ENCODE assay signal across 8 cellular contexts in genomic region chr4:128060620-128061565, GRCh38. TPM values are rescaled to one million over a fixed set of nuclear protein-coding genes. Genes with fewer than 3 reads are reported as not detected.
DNase-seq lines count a peak whose midpoint lies in the region; ATAC-seq, FAIRE-seq and TF ChIP-seq lines count a peak whose summit lies in the region.

Gene LARP1B, plus strand, starts transcription at chr4:128061312. Its CDS starts 13,640 bp downstream, at chr4:128074952.

- POLR2A ChIA-PET in HepG2 (lab: Yijun Ruan, JAX), result interaction anchor here (0.6 to 3.2 kb wide), 10 partner anchors 9 to 814 kb away, joined by 3 to 52 read pairs (median 6); partner anchors contain the start of genes ABHD18, MFSD8, PGRMC2 and PLK4

- ATAC-seq in GM19351 (IDR thresholded peaks at IDR 0.05; ENCODE audit: unreplicated experiment) (peak; percentile 81), HG03520 (IDR thresholded peaks at IDR 0.05; ENCODE audit: unreplicated experiment) (peak; percentile 85), HepG2 (peak; percentile 92)

- H3K4me3 ChIP-seq in HepG2 (replicated peaks in 1 of 3; ENCODE audit: insufficient read depth in 1 of 3, low read depth in 2 of 3, low read length in 3 of 3), result peak within 1 kb of the TSS; percentile 71 to 94 (median 91)

- H3K9me3 ChIP-seq in HepG2 (ENCODE audit: low read length), result no peaks in the 10 kb centered on the region

- H3K4me2 ChIP-seq in HepG2 (ENCODE audit: low read depth, low read length), result peak within 1 kb of the TSS; percentile 85

- H3K4me1 ChIP-seq in HepG2 (ENCODE audit: insufficient read depth, low read length), result peaks cover 40% of the 10 kb centered on the region

- peak; percentile 77; the same call in 1 of the 2 replicates for TF ChIP-seq RAD21 in HepG2 (CRISPR knock-in tag; IDR thresholded peaks at IDR 0.05)

- peak; percentile 92 to 94 for TF ChIP-seq POLR2A in HepG2 (IDR thresholded peaks at IDR 0.05; ENCODE audit: insufficient read depth in 1 of 2, low read depth in 2 of 2, low read length in 2 of 2)

- H3K27me3 ChIP-seq in HepG2 (ENCODE audit: control insufficient read depth in 1 of 2, insufficient read depth in 2 of 2, low read length in 2 of 2), result no peaks in the 10 kb centered on the region

- peak within 1 kb of the TSS; percentile 99 for H3K9ac ChIP-seq in HepG2 (ENCODE audit: insufficient read depth, low read depth, low read length)

- CTCF ChIA-PET in HepG2 (lab: Yijun Ruan, JAX; ENCODE audit: low intra/inter-chr PET ratio, low total read pairs), result no interaction called here

- in situ Hi-C loops in HepG2 (cut with HindIII; ENCODE audit: extremely low pct_ligation_motif_present, low pct_unique_long_range_greater_than_20kb), result no loop called here

- WGBS in HepG2 (ENCODE audit: low lambda C conversion rate), result 7% methylated on average over 7 of the region's 118 CpGs

- H4K20me1 ChIP-seq in HepG2 (ENCODE audit: insufficient read depth, low read length), result peaks cover 21% of the 10 kb centered on the region

- H3K27ac ChIP-seq in C4-2B (peak within 1 kb of the TSS; percentile 96), HepG2 (ENCODE audit: extremely low read length, insufficient read depth, low read length) (peak within 1 kb of the TSS; percentile 99)

- intact Hi-C loops in HepG2 (cut with micrococcal nuclease; ENCODE audit: unreplicated experiment), result loop anchor here (1.0 to 5.0 kb wide), 2 partner anchors 95 to 226 kb away; partner anchors contain the start of gene PGRMC2

- H2AFZ ChIP-seq in HepG2 (ENCODE audit: low read length), result no peak within 1 kb of the TSS

- TSS peak; percentile 93 for BruUV-seq in HepG2 (replicated peaks; lab: Mats Ljungman, UMichigan)

- DNase-seq in NCI-H748 (lab: John Stamatoyannopoulos, UW; ENCODE audit: unreplicated experiment), result peak; percentile 93
- peak; percentile 92 for DNase-seq in activated CD4-positive, alpha-beta T cell treated with anti-CD3 and anti-CD28 coated beads, Interleukin-2, amount 50 U/mL, for 1 hour
- peak; percentile 95 for DNase-seq in dedifferentiated amniotic fluid mesenchymal stem cell (ENCODE audit: extremely low spot score)
- peak; percentile 91 for DNase-seq in HepG2 (ENCODE audit: low spot score)
- DNase-seq in stimulated activated CD4-positive, alpha-beta T cell treated with anti-CD3 and anti-CD28 coated beads, Interleukin-2, amount 100 ng/mL, for 48 hours, result peak; percentile 88 to 89

- peaks cover 36% of the 10 kb centered on the region for H3K79me2 ChIP-seq in HepG2 (ENCODE audit: insufficient read depth, low read length)

- peak; percentile 43 for FAIRE-seq in HepG2 (lab: Jason Lieb, UNC)

- TF ChIP-seq EP300 in HepG2 (IDR thresholded peaks at IDR 0.05; ENCODE audit: low read depth in 2 of 2, low read length in 2 of 2), result no peak
- TF ChIP-seq EP300 in HepG2 (CRISPR knock-in tag; IDR thresholded peaks at IDR 0.05; ENCODE audit: borderline replicate concordance), result no peak; the same call in 1 of the 2 replicates

- H3K36me3 ChIP-seq in HepG2 (replicated peaks in 1 of 2; ENCODE audit: control insufficient read depth in 1 of 2, insufficient read depth in 2 of 2, low read length in 2 of 2), result no peaks in the 10 kb centered on the region

- TF ChIP-seq CTCF in C4-2B (conservative IDR thresholded peaks at IDR 0.05), result no peak
- TF ChIP-seq CTCF in HepG2 (CRISPR knock-in tag; IDR thresholded peaks at IDR 0.05), result peak; percentile 16; the same call in 1 of the 2 replicates

TF ChIP-seq in HepG2, 621 proteins besides CTCF, POLR2A, EP300 and RAD21 (continues in another document):
- peak; percentile 84 for TF ChIP-seq POGZ (CRISPR knock-in tag; IDR thresholded peaks at IDR 0.05)
- TF ChIP-seq MAFG (CRISPR knock-in tag; IDR thresholded peaks at IDR 0.05), result no peak
- no peak for TF ChIP-seq ARID3A (IDR thresholded peaks at IDR 0.05; ENCODE audit: low read depth, low read length)
- peak; percentile 55; the same call in 1 of the 2 replicates for TF ChIP-seq TFAP4 (IDR thresholded peaks at IDR 0.05; ENCODE audit: borderline replicate concordance, low read depth)
- peak; percentile 79; the same call in 1 of the 2 replicates for TF ChIP-seq CSRNP1 (CRISPR knock-in tag; IDR thresholded peaks at IDR 0.05)
- no peak for TF ChIP-seq ZNF615 (CRISPR knock-in tag; IDR thresholded peaks at IDR 0.05; ENCODE audit: borderline replicate concordance)
- 0 out of 2 replicates have a peak, but pooled peaks have one; percentile 29 for TF ChIP-seq ZBTB34 (CRISPR knock-in tag; IDR thresholded peaks at IDR 0.05)
- TF ChIP-seq ZNF768 (CRISPR knock-in tag; IDR thresholded peaks at IDR 0.05), result peak; percentile 75
- no peak for TF ChIP-seq CC2D1A (CRISPR knock-in tag; IDR thresholded peaks at IDR 0.05)
- TF ChIP-seq ZNF644 (CRISPR knock-in tag; IDR thresholded peaks at IDR 0.05; ENCODE audit: low read depth), result no peak
- peak; percentile 100 for TF ChIP-seq ZFY (CRISPR knock-in tag; IDR thresholded peaks at IDR 0.05)
- TF ChIP-seq HNRNPH1 (optimal IDR thresholded peaks at IDR 0.05; ENCODE audit: low read depth, low read length), result no peak

RNA-seq across cellular contexts. Expression of gene LARP1B, which starts in this region (rescaled TPM):
- total RNA-seq in HepG2 (2016; rRNA removed; fragmentation: Illumina TruSeq; extraction: Trizol), result 52.7 and 57.1 TPM in 2 replicates
- total RNA-seq in HepG2 (2016; cell fraction: cytosol; rRNA removed; fragmentation: Illumina TruSeq; extraction: Trizol; ENCODE audit: low read depth), result 57.3 and 59.1 TPM in 2 replicates
- 50.4 and 54.7 TPM in 2 replicates for total RNA-seq in HepG2 (2016; cell fraction: insoluble cytoplasmic fraction; rRNA removed; fragmentation: Illumina TruSeq; extraction: Trizol)
- 43.0 and 47.6 TPM in 2 replicates for total RNA-seq in HepG2 (2016; cell fraction: membrane; rRNA removed; fragmentation: Illumina TruSeq; extraction: Trizol)
- 55.4 and 59.3 TPM in 2 replicates for total RNA-seq in HepG2 (2016; cell fraction: nucleus; rRNA removed; fragmentation: Illumina TruSeq; extraction: Trizol)
- polyA plus RNA-seq in HepG2 (2011; rRNA removed), result 17.0 and 19.2 TPM in 2 replicates
- 6.2 and 11.8 TPM in 2 replicates for polyA plus RNA-seq in HepG2 (2011; cell fraction: cytosol; rRNA removed)
- 8.7 and 12.3 TPM in 2 replicates for polyA plus RNA-seq in HepG2 (2011; cell fraction: nucleus; rRNA removed)
- 25.2 and 26.4 TPM in 2 replicates for polyA plus RNA-seq in HepG2 (2012)
- 9.9 and 10.0 TPM in 2 replicates for polyA plus RNA-seq in HepG2 (2016; cell fraction: cytosol; fragmentation: Illumina TruSeq; extraction: Trizol; ENCODE audit: low read depth)
- polyA plus RNA-seq in HepG2 (2016; cell fraction: insoluble cytoplasmic fraction; fragmentation: Illumina TruSeq; extraction: Trizol; ENCODE audit: low read depth), result 48.3 and 48.7 TPM in 2 replicates
- polyA plus RNA-seq in HepG2 (2016; cell fraction: membrane; fragmentation: Illumina TruSeq; extraction: Trizol; ENCODE audit: low read depth), result 20.6 and 21.4 TPM in 2 replicates
- polyA plus RNA-seq in HepG2 (2016; cell fraction: nucleus; fragmentation: Illumina TruSeq; extraction: Trizol; ENCODE audit: insufficient read depth, low read depth), result 49.4 and 50.8 TPM in 2 replicates
- 4.5 and 6.3 TPM in 2 replicates for polyA minus RNA-seq in HepG2 (2011; rRNA and poly(A)+ RNA removed; ENCODE audit: low replicate concordance)
- polyA minus RNA-seq in HepG2 (2011; cell fraction: cytosol; rRNA and poly(A)+ RNA removed), result 14.9 and 21.8 TPM in 2 replicates
- 64.8 and 75.1 TPM in 2 replicates for polyA minus RNA-seq in HepG2 (2011; cell fraction: nucleus; rRNA and poly(A)+ RNA removed)

Comparison
In these comparisons a context has a peak if more than half of its experiments do, and no peak if none do; other contexts are left out.
1. Peak in every context shown above with its lines: DNase-seq, ATAC-seq, H3K4me3 ChIP-seq and H3K27ac ChIP-seq.